ENCODE assay signal across 8 cellular contexts in the genomic region with DNA sequence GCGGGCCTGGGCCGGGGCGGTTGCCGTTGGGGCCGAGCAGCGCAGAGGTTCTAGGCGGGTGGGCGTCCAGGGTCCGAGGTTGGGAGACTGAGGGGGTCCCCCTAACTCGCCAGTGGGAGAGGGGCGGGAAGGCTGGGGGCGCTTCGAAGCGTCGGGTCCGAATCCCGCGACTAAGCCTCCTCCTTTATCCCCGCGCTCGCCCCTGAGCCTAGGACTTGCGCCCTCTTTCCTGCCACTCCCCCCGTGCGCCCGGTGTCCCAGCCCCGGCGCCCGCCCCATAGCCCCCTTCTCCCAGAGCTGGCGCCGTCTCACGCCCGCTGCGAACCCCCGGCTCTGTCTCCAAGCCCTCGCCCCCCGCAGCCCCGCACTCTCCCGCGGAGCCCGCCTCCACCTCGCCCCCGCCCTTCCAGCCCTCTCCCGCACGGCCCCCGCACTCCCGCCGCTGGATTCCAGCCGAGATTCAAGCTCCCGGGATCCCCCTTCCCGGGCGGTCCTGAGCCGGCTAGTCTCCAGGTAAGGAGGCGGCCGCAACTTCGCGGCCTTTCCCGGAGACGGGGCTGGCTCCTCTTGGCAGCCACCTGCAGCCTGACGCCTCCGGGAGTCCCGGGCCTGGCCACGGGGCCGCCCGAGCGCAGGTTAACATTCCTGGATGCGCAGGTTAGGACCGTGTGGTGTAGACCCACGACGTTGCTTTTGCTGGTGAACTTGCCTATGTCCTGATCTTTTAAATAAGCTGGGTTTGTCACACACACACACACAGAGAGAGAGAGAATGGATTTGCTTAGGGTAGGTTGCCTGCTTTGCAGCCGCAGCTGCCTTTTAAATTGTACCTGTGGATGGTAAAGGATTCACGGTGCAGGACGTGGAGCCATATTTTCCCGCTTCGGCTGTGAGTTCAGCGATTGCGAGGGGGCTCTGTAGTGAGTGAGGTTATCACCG. TPM values are rescaled to one million over a fixed set of nuclear protein-coding genes. Genes with fewer than 3 reads are reported as not detected.
DNase-seq lines count a peak whose midpoint lies in the region; ATAC-seq and TF ChIP-seq lines count a peak whose summit lies in the region.

No MANE protein-coding gene starts in this region.

- DNase-seq in DMS79 treated with DMSO at 0.1 percent for 48 hours (lab: John Stamatoyannopoulos, UW) = peak; percentile 46
- no peak for DNase-seq in HCT116 (ENCODE audit: low read depth, low spot score)
- DNase-seq in Panc1 (ENCODE audit: low read depth, low spot score) = no peak
- DNase-seq in brain microvascular endothelial cell = no peak
- peak in 1 of 3 donors; percentile 29 for DNase-seq in immature natural killer cell
- peak; percentile 90 for DNase-seq in spleen
- no peak for DNase-seq in NCI-H1694 (lab: John Stamatoyannopoulos, UW)
- no peak for DNase-seq in mesenteric fat pad (ENCODE audit: low spot score)

- peaks cover 0 to 5% (median 3%) of the 10 kb centered on the region in 3 donors for H3K27me3 Mint-ChIP-seq in immature natural killer cell (ENCODE audit: low read depth in 3 of 3)

- H3K36me3 ChIP-seq in HCT116 (ENCODE audit: control insufficient read depth in 1 of 2, insufficient read depth in 2 of 2, low read length in 2 of 2) (no peaks in the 10 kb centered on the region), Panc1 (ENCODE audit: control insufficient read depth, insufficient read depth, low read length) (no peaks in the 10 kb centered on the region; the same call in 1 of the 2 replicates), brain microvascular endothelial cell (replicated peaks) (peaks cover under 1% of the 10 kb centered on the region), spleen (peaks cover 0 to 10% (median 0%) of the 10 kb centered on the region in 6 donors)

- peak overlapping the region; percentile 55; the same call in 1 of the 2 replicates for H3K27ac ChIP-seq in HCT116 (ENCODE audit: low read depth, low read length)
- H3K27ac ChIP-seq in Panc1 (ENCODE audit: low read length) = no peak overlapping the region
- no peak overlapping the region for H3K27ac ChIP-seq in brain microvascular endothelial cell
- H3K27ac ChIP-seq in spleen = peak overlapping the region in 5 of 8 donors; percentile 84 to 98 (median 96)

- H2AFZ ChIP-seq in HCT116 (ENCODE audit: low read depth, low read length, poor library complexity, severe bottlenecking) = no peak overlapping the region

- peak overlapping the region; percentile 68 for H3K9ac ChIP-seq in HCT116 (ENCODE audit: low read length)

- no peak for TF ChIP-seq CTCF in HCT116 (IDR thresholded peaks at IDR 0.05 in 2 of 3, conservative IDR thresholded peaks at IDR 0.05 in 1 of 3; ENCODE audit: borderline replicate concordance in 1 of 3, insufficient read depth in 1 of 3, low read depth in 2 of 3, low read length in 2 of 3)
- TF ChIP-seq CTCF in Panc1 (IDR thresholded peaks at IDR 0.05) = no peak; the same call in none of the 2 replicates
- no peak for TF ChIP-seq CTCF in brain microvascular endothelial cell (IDR thresholded peaks at IDR 0.05; ENCODE audit: low read depth, low read length, missing control alignments)
- no peak for TF ChIP-seq CTCF in spleen (IDR thresholded peaks at IDR 0.05 in 8 of 11, conservative IDR thresholded peaks at IDR 0.05 in 3 of 11)

- peak overlapping the region; percentile 75 to 97 (median 88) for H3K4me3 Mint-ChIP-seq in immature natural killer cell

- in situ Hi-C loops in Panc1 (cut with HindIII; ENCODE audit: low pct_unique_long_range_greater_than_20kb, low sequenced_read_pairs) (no loop called here), brain microvascular endothelial cell (cut with HindIII; ENCODE audit: low pct_ligation_motif_present, low sequenced_read_pairs) (no loop called here)

- peaks cover 5% of the 10 kb centered on the region; the same call in 1 of the 2 replicates for H3K79me2 ChIP-seq in HCT116 (ENCODE audit: insufficient read depth, low read length)

- H3K4me3 ChIP-seq in HCT116 (replicated peaks in 1 of 2; ENCODE audit: low read depth in 1 of 2, low read length in 2 of 2) = peak overlapping the region; percentile 67 to 69
- H3K4me3 ChIP-seq in Panc1 (ENCODE audit: low read depth in 2 of 2, low read length in 2 of 2) = peak overlapping the region; percentile 55 to 56
- peak overlapping the region; percentile 72 for H3K4me3 ChIP-seq in brain microvascular endothelial cell (ENCODE audit: low read depth, low read length)
- H3K4me3 ChIP-seq in spleen = peak overlapping the region; percentile 67 to 91 (median 78)

- no peaks in the 10 kb centered on the region for H4K20me1 ChIP-seq in HCT116 (ENCODE audit: insufficient read depth)

- H3K27ac Mint-ChIP-seq in immature natural killer cell = peak overlapping the region in 5 of 6 donors; percentile 33 to 81 (median 66)

- ATAC-seq in HCT116 = peak; percentile 63
- peak; percentile 44 for ATAC-seq in Panc1

- H3K27me3 ChIP-seq in HCT116 (ENCODE audit: insufficient read depth, low read length) = no peaks in the 10 kb centered on the region
- H3K27me3 ChIP-seq in Panc1 (ENCODE audit: control insufficient read depth, insufficient read depth, low read length) = no peaks in the 10 kb centered on the region
- no peaks in the 10 kb centered on the region for H3K27me3 ChIP-seq in brain microvascular endothelial cell (replicated peaks)
- H3K27me3 ChIP-seq in spleen (replicated peaks in 1 of 7) = no peaks in the 10 kb centered on the region

- POLR2A ChIA-PET in HCT116 (lab: Charles Lee) = interaction anchor here (1.0 kb wide), 1 partner anchor 13 kb away, joined by 4 read pairs; no protein-coding TSS in a partner anchor
- POLR2A ChIA-PET in Panc1 (lab: Charles Lee) = no interaction called here

- intact Hi-C loops in HCT116 (cut with micrococcal nuclease) (no loop called here), Panc1 (cut with micrococcal nuclease; ENCODE audit: unreplicated experiment) (no loop called here), spleen (cut with DNase I; ENCODE audit: low total_unique reads) (no loop called here)

- H3K36me3 Mint-ChIP-seq in immature natural killer cell = peaks cover 3 to 8% (median 6%) of the 10 kb centered on the region in 3 donors

- H3K4me1 Mint-ChIP-seq in immature natural killer cell = peaks cover 56 to 66% of the 10 kb centered on the region in 2 donors

- H3K4me2 ChIP-seq in HCT116 (ENCODE audit: low read length) = peak overlapping the region; percentile 82

- H3K9me3 ChIP-seq in HCT116 (ENCODE audit: control insufficient read depth in 1 of 2, insufficient read depth in 1 of 2, low read depth in 1 of 2, low read length in 2 of 2) (no peaks in the 10 kb centered on the region), Panc1 (ENCODE audit: control insufficient read depth, insufficient read depth, low read depth, low read length) (no peaks in the 10 kb centered on the region), spleen (no peaks in the 10 kb centered on the region)

- TF ChIP-seq POLR2A in HCT116 (IDR thresholded peaks at IDR 0.05; ENCODE audit: borderline replicate concordance, extremely low read depth, insufficient read depth, insufficient read length) (no peak), spleen (IDR thresholded peaks at IDR 0.05) (no peak)

- H3K4me1 ChIP-seq in HCT116 (ENCODE audit: control insufficient read depth in 1 of 2, insufficient read depth in 2 of 2, low read length in 2 of 2) (peaks cover 7 to 14% of the 10 kb centered on the region in 2 experiments; a peak in 3 of 4 replicates), Panc1 (ENCODE audit: control insufficient read depth, insufficient read depth, low read length) (peaks cover 6% of the 10 kb centered on the region; the same call in 1 of the 2 replicates), spleen (peaks cover 9 to 53% (median 25%) of the 10 kb centered on the region in 6 donors)

- H3K9me2 ChIP-seq in HCT116 (ENCODE audit: insufficient read depth) = no peaks in the 10 kb centered on the region

- H3K9me3 Mint-ChIP-seq in immature natural killer cell = no peaks in the 10 kb centered on the region

- no peak for TF ChIP-seq RAD21 in HCT116 (IDR thresholded peaks at IDR 0.05; ENCODE audit: low read depth)

- CTCF ChIA-PET in HCT116 (lab: Charles Lee) (interaction anchor here (0.6 to 2.3 kb wide), 20 partner anchors 8 to 1688 kb away, joined by 3 to 26 read pairs (median 4); no protein-coding TSS in a partner anchor), Panc1 (lab: Charles Lee) (interaction anchor here (0.6 to 1.2 kb wide), 7 partner anchors 9 to 329 kb away, joined by 3 to 8 read pairs (median 3); no protein-coding TSS in a partner anchor)

- RAD21 ChIA-PET in HCT116 (lab: Charles Lee; ENCODE audit: low non-redundant PET in 1 of 2, low total read pairs in 2 of 2, uncharacterized antibody in 2 of 2, unreplicated experiment in 2 of 2) = interaction anchor here in 1 of 2 experiments (0.6 to 1.0 kb wide), 2 partner anchors 49 to 268 kb away, joined by 3 to 4 read pairs; no protein-coding TSS in a partner anchor

- WGBS in spleen, 5 donors = 1 to 5% (median 3%) methylated on average over 57 to 77 of the region's 77 CpGs

- BruUV-seq in HCT116 (replicated peaks; lab: Mats Ljungman, UMichigan) (no TSS peak), Panc1 (replicated peaks; lab: Mats Ljungman, UMichigan) (no TSS peak)

TF ChIP-seq in HCT116, 20 proteins besides CTCF, POLR2A, EP300 and RAD21:
- TF ChIP-seq EGR1 (IDR thresholded peaks at IDR 0.05; ENCODE audit: low read depth) (0 out of 2 replicates have a peak, but pooled peaks have one; percentile 47), SP1 (IDR thresholded peaks at IDR 0.05; ENCODE audit: low read depth) (no peak)
TF ChIP-seq in HCT116: peak in this region for 1.

RNA-seq across cellular contexts. Expression of gene PXYLP1, which starts 0.6 kb away (rescaled TPM):
- total RNA-seq in HCT116 (2021; ENCODE audit: unreplicated experiment) (15.3 TPM), Panc1 (2021; ENCODE audit: unreplicated experiment) (1.4 TPM), spleen (10 to 100 TPM in 3 of 7 donors, 1 to 10 TPM in 4; 6.4 to 15.6 (median 9.5) TPM), mesenteric fat pad (7.1 TPM)
- polyA plus RNA-seq in HCT116 (2012) = 5.9 and 8.3 TPM in 2 replicates
- 1.6 TPM for polyA plus RNA-seq in Panc1 (2012; ENCODE audit: insufficient read length)
- polyA plus RNA-seq in immature natural killer cell (10 to 100 TPM in 1 of 3 donors, 1 to 10 TPM in 2; 5.0 to 10.7 (median 6.6) TPM), spleen (1 to 10 TPM; 2.9 to 4.1 (median 3.0) TPM)

Comparison
In these comparisons a context has a peak if more than half of its experiments do, and no peak if none do; other contexts are left out.
1. DNase-seq: peak in DMS79 treated with DMSO at 0.1 percent for 48 hours (single experiment) and spleen (single experiment); none in HCT116 (single experiment), Panc1 (single experiment), brain microvascular endothelial cell (single experiment), NCI-H1694 (single experiment) and mesenteric fat pad (single experiment).
2. H3K27ac ChIP-seq: peak in HCT116 (single experiment) and spleen (5 of 8); none in Panc1 (single experiment) and brain microvascular endothelial cell (single experiment).
3. Peak in every context shown above with its lines, with median percentiles within 50 percentile points of each other: H3K4me3 ChIP-seq.